15 cellular contexts compared by ENCODE assay signal in the genomic region with DNA sequence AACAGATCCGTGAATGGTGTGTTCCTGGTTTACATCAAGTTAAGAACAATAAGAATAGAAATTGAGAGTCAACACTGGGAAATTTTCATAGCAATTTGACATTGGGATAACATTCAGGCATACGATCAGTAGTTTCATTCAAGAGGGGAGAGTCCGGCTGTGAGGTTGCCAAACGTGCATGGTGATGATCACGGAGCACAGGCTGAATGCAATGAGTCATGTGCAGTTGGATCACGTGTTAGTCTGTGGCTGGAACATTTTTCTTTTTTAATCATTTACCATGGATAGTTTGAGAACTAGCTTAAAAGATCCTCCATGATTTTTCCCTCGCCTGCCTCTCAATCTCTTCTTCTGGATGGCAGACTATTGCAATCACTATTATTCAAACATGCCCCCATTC. TPM values are rescaled to one million over a fixed set of nuclear protein-coding genes. Genes with fewer than 3 reads are reported as not detected.
DNase-seq lines count a peak whose midpoint lies in the region; ATAC-seq, FAIRE-seq and TF ChIP-seq lines count a peak whose summit lies in the region.
"Had no signal": no experiment of that assay in that cellular context is flagged by ENCODE, and none has a peak within 500 bp of the region (broad histone marks: within the 10 kb centered on the region; RNA-seq: fewer than 3 reads in every experiment).

No MANE protein-coding gene starts in this region.

- H3K36me3 ChIP-seq in small intestine (ENCODE audit: control insufficient read depth in 2 of 2, insufficient read depth in 2 of 2, low read length in 2 of 2) = no peaks in the 10 kb centered on the region

- 32 to 62% (median 45%) methylated on average over 7 of the region's 7 CpGs for WGBS in small intestine, 3 donors

- TF ChIP-seq CTCF in foreskin keratinocyte (conservative IDR thresholded peaks at IDR 0.05) (no peak), WTC11 (IDR thresholded peaks at IDR 0.05) (no peak)

- no peak overlapping the region for H3K4me3 ChIP-seq in small intestine (ENCODE audit: low read depth in 1 of 2, low read length in 2 of 2)
- H3K4me3 ChIP-seq: body of pancreas had no signal

- no peaks in the 10 kb centered on the region for H3K9me3 ChIP-seq in small intestine (ENCODE audit: control insufficient read depth, low read depth)
- H3K9me3 ChIP-seq: body of pancreas had no signal

- H3K27ac ChIP-seq in foreskin keratinocyte = no peak overlapping the region
- H3K27ac ChIP-seq in small intestine (ENCODE audit: low read depth in 1 of 2, low read length in 1 of 2) = no peak overlapping the region
- H3K27ac ChIP-seq: 22Rv1, body of pancreas had no signal

- DNase-seq in DMS53 (lab: John Stamatoyannopoulos, UW) = peak; percentile 15
- no peak for DNase-seq in DMS53 treated with DMSO at 0.1 percent for 48 hours (lab: John Stamatoyannopoulos, UW; ENCODE audit: unreplicated experiment)
- DNase-seq in SW480 (ENCODE audit: low spot score) = peak; percentile 53
- DNase-seq in foreskin keratinocyte = peak; percentile 12 to 27
- DNase-seq in small intestine = peak; percentile 3
- DNase-seq in putamen (ENCODE audit: low spot score) = no peak
- DNase-seq in NCI-H1436 (lab: John Stamatoyannopoulos, UW) = no peak
- no peak for DNase-seq in WTC11 (ENCODE audit: low spot score)
- DNase-seq: activated T-cell treated with anti-CD3 and anti-CD28 coated beads, Interleukin-2, amount 50 U/mL, for 1 hour; occipital lobe; stimulated activated CD4-positive, alpha-beta T cell treated with anti-CD3 and anti-CD28 coated beads, Interleukin-2, amount 100 ng/mL, for 48 hours; stimulated activated naive CD8-positive, alpha-beta T cell treated with anti-CD3 and anti-CD28 coated beads, Interleukin-15, amount 100 ng/mL, for 72 hours had no signal

- H3K27ac Mint-ChIP-seq in WTC11 = no peak overlapping the region
- H3K27ac Mint-ChIP-seq: stimulated activated naive CD8-positive, alpha-beta T cell treated with anti-CD3 and anti-CD28 coated beads, Interleukin-15, amount 100 ng/mL, for 72 hours had no signal

- H3K27me3 Mint-ChIP-seq in WTC11 (ENCODE audit: low read depth) = peaks cover 4% of the 10 kb centered on the region

- POLR2A ChIA-PET in WTC11 (lab: Charles Lee) = no interaction called here

- CTCF ChIA-PET in WTC11 (lab: Charles Lee) = no interaction called here

- ATAC-seq in foreskin keratinocyte (peak; percentile 59), WTC11 (no peak)
- ATAC-seq: body of pancreas; stimulated activated naive CD8-positive, alpha-beta T cell treated with anti-CD3 and anti-CD28 coated beads, Interleukin-15, amount 100 ng/mL, for 72 hours had no signal

- H3K9me3 Mint-ChIP-seq in WTC11 = peaks cover 5% of the 10 kb centered on the region; the same call in 1 of the 2 replicates

- no peak overlapping the region for H3K4me3 Mint-ChIP-seq in WTC11
- H3K4me3 Mint-ChIP-seq: stimulated activated naive CD8-positive, alpha-beta T cell treated with anti-CD3 and anti-CD28 coated beads, Interleukin-15, amount 100 ng/mL, for 72 hours had no signal

- H3K4me1 ChIP-seq in foreskin keratinocyte (no peaks in the 10 kb centered on the region), small intestine (ENCODE audit: control insufficient read depth in 2 of 2, insufficient read depth in 1 of 2, low read depth in 1 of 2, low read length in 1 of 2) (no peaks in the 10 kb centered on the region)
- H3K4me1 ChIP-seq: body of pancreas had no signal

- no peak for FAIRE-seq in small intestine (lab: Jason Lieb, UNC)
- FAIRE-seq: endothelial cell of umbilical vein had no signal

- no peaks in the 10 kb centered on the region for H3K27me3 ChIP-seq in foreskin keratinocyte
- H3K27me3 ChIP-seq in small intestine (ENCODE audit: control insufficient read depth in 2 of 2, insufficient read depth in 2 of 2, low read length in 2 of 2) = no peaks in the 10 kb centered on the region
- H3K27me3 ChIP-seq: body of pancreas had no signal

- H3K36me3 Mint-ChIP-seq in WTC11 = no peaks in the 10 kb centered on the region

- H3K4me1 Mint-ChIP-seq in WTC11 = peaks cover 4% of the 10 kb centered on the region; the same call in 1 of the 2 replicates

TF ChIP-seq in WTC11, 78 proteins besides CTCF, POLR2A, EP300 and RAD21:
- TF ChIP-seq JAZF1 (CRISPR knock-in tag; IDR thresholded peaks at IDR 0.05) = no peak
- no peak for TF ChIP-seq ESRRA (CRISPR knock-in tag; IDR thresholded peaks at IDR 0.05; ENCODE audit: borderline replicate concordance)
- no peak for TF ChIP-seq FOXJ3 (CRISPR knock-in tag; IDR thresholded peaks at IDR 0.05; ENCODE audit: borderline replicate concordance)
- no peak for TF ChIP-seq ETV6 (CRISPR knock-in tag; IDR thresholded peaks at IDR 0.05)
- no peak for TF ChIP-seq CBFB (CRISPR knock-in tag; IDR thresholded peaks at IDR 0.05; ENCODE audit: low read depth)

RNA-seq across cellular contexts. Expression of gene DCT, which starts 2.5 kb away (rescaled TPM):
- total RNA-seq in foreskin keratinocyte (0.03 TPM in 1 of 2 replicates, not detected in the other), WTC11 (2021) (not detected in 3 replicates)
- polyA plus RNA-seq in foreskin keratinocyte (0.01 TPM in 1 of 2 replicates, not detected in the other), small intestine (under 1 TPM in 1 of 3 donors, not detected in 2; 0.03 TPM)
- total RNA-seq: endothelial cell of umbilical vein had no signal
- polyA plus RNA-seq: endothelial cell of umbilical vein had no signal

Comparison
In these comparisons a context has a peak if more than half of its experiments do, and no peak if none do; other contexts are left out.
1. DNase-seq: peak in DMS53 (single experiment), SW480 (single experiment), foreskin keratinocyte (2 of 2) and small intestine (single experiment); none in DMS53 treated with DMSO at 0.1 percent for 48 hours (single experiment), putamen (single experiment), NCI-H1436 (single experiment) and WTC11 (single experiment).